18 cellular contexts compared by ENCODE assay signal in genomic region chr1:215606036-215606435, GRCh38. TPM values are rescaled to one million over a fixed set of nuclear protein-coding genes. Genes with fewer than 3 reads are reported as not detected.
DNase-seq lines count a peak whose midpoint lies in the region; ATAC-seq, FAIRE-seq and TF ChIP-seq lines count a peak whose summit lies in the region.
"Had no signal": no experiment of that assay in that cellular context is flagged by ENCODE, and none has a peak within 500 bp of the region (broad histone marks: within the 10 kb centered on the region; RNA-seq: fewer than 3 reads in every experiment).

No MANE protein-coding gene starts in this region.

- no peak overlapping the region; the same call in 1 of the 2 replicates for H4K5ac ChIP-seq in IMR-90 (ENCODE audit: low read depth, low read length)

- H4K20me1 ChIP-seq in IMR-90 (ENCODE audit: insufficient read depth, low read length) = no peaks in the 10 kb centered on the region
- peaks cover 11% of the 10 kb centered on the region for H4K20me1 ChIP-seq in neural progenitor cell (ENCODE audit: low read depth)

- in situ Hi-C loops in IMR-90 (cut with MboI; ENCODE audit: low sequenced_read_pairs) = no loop called here

- no peaks in the 10 kb centered on the region for H3K79me2 ChIP-seq in neural progenitor cell (ENCODE audit: low read depth)

- H3K36me3 ChIP-seq in IMR-90 (ENCODE audit: control insufficient read depth, insufficient read depth, low read length) (peaks cover 13% of the 10 kb centered on the region), adipocyte (ENCODE audit: control insufficient read depth, insufficient read depth, low read length, severe bottlenecking) (peaks cover 46% of the 10 kb centered on the region), neural progenitor cell (peaks cover 12% of the 10 kb centered on the region), pancreas (peaks cover 0 to 8% (median 0%) of the 10 kb centered on the region in 3 donors)

- POLR2A ChIA-PET in IMR-90 (lab: Charles Lee; ENCODE audit: unreplicated experiment) = no interaction called here

- no peak overlapping the region for H2AFZ ChIP-seq in IMR-90 (replicated peaks; ENCODE audit: low read length, poor library complexity)
- H2AFZ ChIP-seq in neural progenitor cell (replicated peaks) = no peak overlapping the region

- DNase-seq in Calu3 = no peak
- DNase-seq in IMR-90 = no peak
- DNase-seq in adipocyte (ENCODE audit: low read depth) = no peak
- peak; percentile 16 for DNase-seq in neural progenitor cell (ENCODE audit: low spot score)
- DNase-seq in pancreas = no peak
- no peak for DNase-seq in activated T-helper 2 cell treated with anti-CD3 and anti-CD28 coated beads, Interferon-gamma antibody, Interleukin-2, Interleukin-4, amounts not matched to agents 10 μg/mL and 5 μg/mL and 100 μg/mL, durations not matched to agents 14 hours and 24 hours and 36 hours (ENCODE audit: low spot score)
- DNase-seq in NCI-H345 (lab: John Stamatoyannopoulos, UW) = no peak
- DNase-seq in stimulated activated naive CD4-positive, alpha-beta T cell treated with Interleukin-2 at 50 U/mL for 16 hours (lab: John Stamatoyannopoulos, UW) = no peak
- DNase-seq: BE2C; C1 segment of cervical spinal cord; CD4-positive, CD25-positive, alpha-beta regulatory T cell; CD8-positive, alpha-beta memory T cell; COR-L47; DMS79 treated with DMSO at 0.1 percent for 48 hours; GF-D8; KBM-7 had no signal

- H3K27ac Mint-ChIP-seq in Calu3 (ENCODE audit: unreplicated experiment) (peak overlapping the region; percentile 64), neural progenitor cell (no peak overlapping the region)
- no peak overlapping the region for H3K27ac Mint-ChIP-seq in activated T-helper 2 cell treated with anti-CD3 and anti-CD28 coated beads, Interferon-gamma antibody, Interleukin-2, Interleukin-4, amounts not matched to agents 10 μg/mL and 5 μg/mL and 100 μg/mL, durations not matched to agents 14 hours and 24 hours and 36 hours
- H3K27ac Mint-ChIP-seq: CD4-positive, CD25-positive, alpha-beta regulatory T cell; CD8-positive, alpha-beta memory T cell; IgD-negative memory B cell had no signal

- dilution Hi-C loops in IMR-90 (cut with HindIII; ENCODE audit: low sequenced_read_pairs, unreplicated experiment) = no loop called here

- no peaks in the 10 kb centered on the region for H3K9me3 Mint-ChIP-seq in Calu3 (ENCODE audit: low read depth, unreplicated experiment)
- H3K9me3 Mint-ChIP-seq in neural progenitor cell = no peaks in the 10 kb centered on the region
- H3K9me3 Mint-ChIP-seq in activated T-helper 2 cell treated with anti-CD3 and anti-CD28 coated beads, Interferon-gamma antibody, Interleukin-2, Interleukin-4, amounts not matched to agents 10 μg/mL and 5 μg/mL and 100 μg/mL, durations not matched to agents 14 hours and 24 hours and 36 hours = no peaks in the 10 kb centered on the region
- H3K9me3 Mint-ChIP-seq: CD4-positive, CD25-positive, alpha-beta regulatory T cell; IgD-negative memory B cell had no signal

- H2BK120ac ChIP-seq in IMR-90 (ENCODE audit: low read depth, low read length) = no peak overlapping the region

- H3K4me1 ChIP-seq in IMR-90 (ENCODE audit: control insufficient read depth, insufficient read depth, low read length) (peaks cover 7% of the 10 kb centered on the region), adipocyte (ENCODE audit: control insufficient read depth, insufficient read depth, low read length) (peaks cover 34% of the 10 kb centered on the region), neural progenitor cell (peaks cover 8% of the 10 kb centered on the region), pancreas (no peaks in the 10 kb centered on the region)

- no peak overlapping the region for H3K23ac ChIP-seq in IMR-90 (ENCODE audit: low read depth, low read length)

- BruUV-seq in Calu3 (replicated peaks; lab: Mats Ljungman, UMichigan) = no TSS peak
- no TSS peak for BruUV-seq in IMR-90 (replicated peaks; lab: Mats Ljungman, UMichigan)

- FAIRE-seq in pancreas (lab: Jason Lieb, UNC) = no peak

- H3K4me2 ChIP-seq in IMR-90 (ENCODE audit: low read depth, low read length) = no peak overlapping the region
- H3K4me2 ChIP-seq in neural progenitor cell = peak overlapping the region; percentile 19

- CTCF ChIA-PET in Calu3 (lab: Charles Lee) = no interaction called here
- CTCF ChIA-PET in IMR-90 (lab: Yijun Ruan, JAX) = no interaction called here

- WGBS in IMR-90 (ENCODE audit: extremely low coverage in 2 of 2, insufficient read length in 1 of 2), 2 experiments = no CpG with 5 or more reads among the region's 3 CpGs
- 22 to 24% methylated on average over 3 of the region's 3 CpGs for WGBS in pancreas, 2 donors

- H2BK15ac ChIP-seq in IMR-90 (ENCODE audit: low read depth, low read length) = no peak overlapping the region

- H2AK5ac ChIP-seq in IMR-90 (ENCODE audit: low read depth, low read length) = no peak overlapping the region

- peaks cover 2% of the 10 kb centered on the region; the same call in 1 of the 2 replicates for H3K9me1 ChIP-seq in IMR-90 (ENCODE audit: insufficient read depth, low read length)

- H3K36me3 Mint-ChIP-seq in Calu3 (ENCODE audit: insufficient read depth, unreplicated experiment) (peaks cover 11% of the 10 kb centered on the region), neural progenitor cell (peaks cover 30% of the 10 kb centered on the region)
- H3K36me3 Mint-ChIP-seq in activated T-helper 2 cell treated with anti-CD3 and anti-CD28 coated beads, Interferon-gamma antibody, Interleukin-2, Interleukin-4, amounts not matched to agents 10 μg/mL and 5 μg/mL and 100 μg/mL, durations not matched to agents 14 hours and 24 hours and 36 hours (ENCODE audit: low read depth) = no peaks in the 10 kb centered on the region
- H3K36me3 Mint-ChIP-seq: CD4-positive, CD25-positive, alpha-beta regulatory T cell; CD8-positive, alpha-beta memory T cell; IgD-negative memory B cell had no signal

- no peaks in the 10 kb centered on the region for H3K9me3 ChIP-seq in IMR-90 (ENCODE audit: control insufficient read depth, insufficient read depth, low read length)
- H3K9me3 ChIP-seq in adipocyte (ENCODE audit: control insufficient read depth, low read length) = no peaks in the 10 kb centered on the region
- H3K9me3 ChIP-seq in neural progenitor cell (ENCODE audit: low read depth) = no peaks in the 10 kb centered on the region
- H3K9me3 ChIP-seq in pancreas = no peaks in the 10 kb centered on the region
- H3K9me3 ChIP-seq: BE2C had no signal

- H3K4me3 Mint-ChIP-seq in Calu3 (ENCODE audit: low read depth, unreplicated experiment) = no peak overlapping the region
- H3K4me3 Mint-ChIP-seq in neural progenitor cell = no peak overlapping the region
- no peak overlapping the region for H3K4me3 Mint-ChIP-seq in activated T-helper 2 cell treated with anti-CD3 and anti-CD28 coated beads, Interferon-gamma antibody, Interleukin-2, Interleukin-4, amounts not matched to agents 10 μg/mL and 5 μg/mL and 100 μg/mL, durations not matched to agents 14 hours and 24 hours and 36 hours (ENCODE audit: low read depth)
- H3K4me3 Mint-ChIP-seq: CD4-positive, CD25-positive, alpha-beta regulatory T cell; CD8-positive, alpha-beta memory T cell; IgD-negative memory B cell had no signal

- no peak overlapping the region for H4K8ac ChIP-seq in IMR-90 (ENCODE audit: low read depth in 2 of 2, low read length in 2 of 2)

- no peak overlapping the region for H3K4ac ChIP-seq in IMR-90 (ENCODE audit: low read depth, low read length)

- TF ChIP-seq POLR2A in IMR-90 (IDR thresholded peaks at IDR 0.05; ENCODE audit: low read depth, low read length) = no peak

- TF ChIP-seq CTCF in Calu3 (IDR thresholded peaks at IDR 0.05; ENCODE audit: unreplicated experiment) (no peak), IMR-90 (conservative IDR thresholded peaks at IDR 0.05; ENCODE audit: low read depth, low read length) (no peak), neural progenitor cell (IDR thresholded peaks at IDR 0.05) (no peak), pancreas (IDR thresholded peaks at IDR 0.05) (no peak)

- no peak overlapping the region for H3K18ac ChIP-seq in IMR-90 (ENCODE audit: low read depth, low read length)

- no peaks in the 10 kb centered on the region for H3K27me3 Mint-ChIP-seq in Calu3 (ENCODE audit: unreplicated experiment)
- no peaks in the 10 kb centered on the region for H3K27me3 Mint-ChIP-seq in neural progenitor cell (ENCODE audit: insufficient read depth, low read depth)
- no peaks in the 10 kb centered on the region for H3K27me3 Mint-ChIP-seq in activated T-helper 2 cell treated with anti-CD3 and anti-CD28 coated beads, Interferon-gamma antibody, Interleukin-2, Interleukin-4, amounts not matched to agents 10 μg/mL and 5 μg/mL and 100 μg/mL, durations not matched to agents 14 hours and 24 hours and 36 hours (ENCODE audit: low read depth)
- H3K27me3 Mint-ChIP-seq: CD4-positive, CD25-positive, alpha-beta regulatory T cell; CD8-positive, alpha-beta memory T cell; IgD-negative memory B cell had no signal

- H3K9ac ChIP-seq in IMR-90 (ENCODE audit: low read depth, low read length) (no peak overlapping the region), adipocyte (ENCODE audit: low read length) (peak overlapping the region; percentile 15), neural progenitor cell (no peak overlapping the region)

- H3F3A ChIP-seq in neural progenitor cell (ENCODE audit: low read depth) = peaks cover 12% of the 10 kb centered on the region

- H2BK5ac ChIP-seq in IMR-90 (ENCODE audit: low read depth, low read length, poor library complexity, severe bottlenecking) = no peak overlapping the region

- H4K91ac ChIP-seq in IMR-90 (ENCODE audit: insufficient read depth, low read depth, low read length) = no peak overlapping the region

- no peaks in the 10 kb centered on the region for H3K27me3 ChIP-seq in IMR-90 (ENCODE audit: control insufficient read depth, insufficient read depth, low read length)
- H3K27me3 ChIP-seq in adipocyte (replicated peaks; ENCODE audit: control insufficient read depth, insufficient read depth, low read length) = no peaks in the 10 kb centered on the region
- no peaks in the 10 kb centered on the region for H3K27me3 ChIP-seq in neural progenitor cell
- no peaks in the 10 kb centered on the region for H3K27me3 ChIP-seq in pancreas
- H3K27me3 ChIP-seq: BE2C had no signal

- H3K56ac ChIP-seq in IMR-90 (ENCODE audit: extremely low read depth, insufficient read depth, low read length) = no peak overlapping the region

- H3K27ac ChIP-seq in IMR-90 (ENCODE audit: insufficient read depth, low read length) (peak overlapping the region; percentile 69; the same call in 1 of the 2 replicates), neural progenitor cell (no peak overlapping the region), pancreas (no peak overlapping the region)
- H3K27ac ChIP-seq: HL-60 had no signal

- peaks cover 6 to 7% of the 10 kb centered on the region in 2 experiments for H3K79me1 ChIP-seq in IMR-90 (ENCODE audit: low read depth in 1 of 2, low read length in 2 of 2)

- no peak overlapping the region for H3K4me3 ChIP-seq in IMR-90 (ENCODE audit: insufficient read depth, low read depth, low read length)
- no peak overlapping the region for H3K4me3 ChIP-seq in adipocyte (ENCODE audit: low read length)
- H3K4me3 ChIP-seq in neural progenitor cell = no peak overlapping the region
- H3K4me3 ChIP-seq in pancreas = no peak overlapping the region

- intact Hi-C loops in Calu3 (cut with micrococcal nuclease; ENCODE audit: unreplicated experiment) (loop anchor here (1.0 to 5.0 kb wide), 3 partner anchors 37 to 80 kb away; no protein-coding TSS in a partner anchor), IMR-90 (cut with micrococcal nuclease) (loop anchor here (2.0 kb wide), 1 partner anchor 77 kb away; no protein-coding TSS in a partner anchor), pancreas (cut with DNase I) (no loop called here)
- intact Hi-C loops in activated T-helper 2 cell treated with anti-CD3 and anti-CD28 coated beads, Interferon-gamma antibody, Interleukin-2, Interleukin-4, amounts not matched to agents 10 μg/mL and 5 μg/mL and 100 μg/mL, durations not matched to agents 14 hours and 24 hours and 36 hours (cut with micrococcal nuclease) = no loop called here

- no peak overlapping the region for H3K14ac ChIP-seq in IMR-90 (replicated peaks; ENCODE audit: low read depth, low read length)

- no peak for ATAC-seq in IMR-90 (ENCODE audit: low read depth)
- ATAC-seq in pancreas = no peak

- no peak overlapping the region for H2BK20ac ChIP-seq in IMR-90 (ENCODE audit: low read depth, low read length)

- TF ChIP-seq RAD21 in IMR-90 (IDR thresholded peaks at IDR 0.05; ENCODE audit: low read length) = no peak

- H2AK9ac ChIP-seq in IMR-90 (replicated peaks; ENCODE audit: low read depth, low read length, poor library complexity) = no peak overlapping the region

- peaks cover 22% of the 10 kb centered on the region for H3K4me1 Mint-ChIP-seq in Calu3 (ENCODE audit: low read depth, unreplicated experiment)
- no peaks in the 10 kb centered on the region for H3K4me1 Mint-ChIP-seq in neural progenitor cell
- H3K4me1 Mint-ChIP-seq in activated T-helper 2 cell treated with anti-CD3 and anti-CD28 coated beads, Interferon-gamma antibody, Interleukin-2, Interleukin-4, amounts not matched to agents 10 μg/mL and 5 μg/mL and 100 μg/mL, durations not matched to agents 14 hours and 24 hours and 36 hours (ENCODE audit: low read depth) = no peaks in the 10 kb centered on the region
- H3K4me1 Mint-ChIP-seq: CD4-positive, CD25-positive, alpha-beta regulatory T cell; CD8-positive, alpha-beta memory T cell; IgD-negative memory B cell had no signal

RNA-seq across cellular contexts. Expression of gene KCTD3, which starts 38.9 kb away (rescaled TPM):
- 48.8 and 50.2 TPM in 2 replicates for total RNA-seq in Calu3 (2022)
- 49.5 and 51.7 TPM in 2 replicates for total RNA-seq in IMR-90 (2012; rRNA removed)
- polyA plus RNA-seq in IMR-90 (2012; rRNA removed) = 33.2 and 43.6 TPM in 2 replicates
- polyA plus RNA-seq in IMR-90 (2012; cell fraction: cytosol; rRNA removed) = 6.7 and 14.4 TPM in 2 replicates
- 17.5 and 125 TPM in 2 replicates for polyA plus RNA-seq in IMR-90 (2012; cell fraction: nucleus; rRNA removed; ENCODE audit: low replicate concordance)
- 52.7 and 70.1 TPM in 2 replicates for total RNA-seq in neural progenitor cell (ENCODE audit: low replicate concordance)
- 10 to 100 TPM; 18.3 to 36.4 (median 24.8) TPM for total RNA-seq in pancreas
- polyA plus RNA-seq in pancreas = 10 to 100 TPM; 20.4 to 34.9 TPM
- total RNA-seq in activated T-helper 2 cell treated with anti-CD3 and anti-CD28 coated beads, Interferon-gamma antibody, Interleukin-2, Interleukin-4, amounts not matched to agents 10 μg/mL and 5 μg/mL and 100 μg/mL, durations not matched to agents 14 hours and 24 hours and 36 hours = 6.6 and 6.8 TPM in 2 replicates

Comparison
In these comparisons a context has a peak if more than half of its experiments do, and no peak if none do; other contexts are left out.
1. intact Hi-C loops: an anchor here in Calu3 (1.0 to 5.0 kb wide) and IMR-90 (2.0 kb wide); none called in pancreas and activated T-helper 2 cell treated with anti-CD3 and anti-CD28 coated beads, Interferon-gamma antibody, Interleukin-2, Interleukin-4, amounts not matched to agents 10 μg/mL and 5 μg/mL and 100 μg/mL, durations not matched to agents 14 hours and 24 hours and 36 hours.